Comparison of ENCODE assay signal across 8 cellular contexts in genomic region chr3:75785091-75785755, GRCh38. TPM values are rescaled to one million over a fixed set of nuclear protein-coding genes. Genes with fewer than 3 reads are reported as not detected.
DNase-seq lines count a peak whose midpoint lies in the region; ATAC-seq, FAIRE-seq and TF ChIP-seq lines count a peak whose summit lies in the region.
"Not testable (repeated sequence)": the region's sequence is repeated elsewhere in the genome, so short reads cannot be mapped to it uniquely, and the experiment has no call there.

Gene ZNF717, minus strand, starts transcription at chr3:75785549. Its CDS starts 2,187 bp downstream, at chr3:75783362.

- H3K27ac Mint-ChIP-seq in H9 = peak within 1 kb of the TSS in 2 of 3 experiments; percentile 57 to 67; a peak in 2 of 7 replicates
- peak within 1 kb of the TSS; percentile 84 to 95 (median 91) for H3K27ac Mint-ChIP-seq in naive thymus-derived CD4-positive, alpha-beta T cell

- peak within 1 kb of the TSS; percentile 44 for H3K4me2 ChIP-seq in H9 (ENCODE audit: insufficient read depth, insufficient read length, low read length)

- not testable (repeated sequence) for H3T11ph ChIP-seq in H9 (ENCODE audit: low read length)

- not testable (repeated sequence) for H4K20me1 ChIP-seq in H9 (ENCODE audit: control insufficient read depth, insufficient read depth, insufficient read length)

- peak within 1 kb of the TSS; percentile 68 for H3K4me3 ChIP-seq in naive thymus-derived CD4-positive, alpha-beta T cell (ENCODE audit: low read length)

- not testable (repeated sequence) for H3K56ac ChIP-seq in H9 (ENCODE audit: insufficient read length, low read depth, low read length)

- H3K27me3 Mint-ChIP-seq in H9 (ENCODE audit: low read depth) = not testable (repeated sequence)
- H3K27me3 Mint-ChIP-seq in naive thymus-derived CD4-positive, alpha-beta T cell = peaks cover 0 to 17% (median 0%) of the 10 kb centered on the region in 5 donors

- not testable (repeated sequence) for FAIRE-seq in frontal cortex (lab: Jason Lieb, UNC)

- peaks cover 0 to 12% (median 0%) of the 10 kb centered on the region in 3 experiments for H3K36me3 ChIP-seq in naive thymus-derived CD4-positive, alpha-beta T cell (ENCODE audit: control insufficient read depth in 2 of 3, insufficient read depth in 3 of 3, low read length in 3 of 3)

- DNase-seq in Ammon's horn (ENCODE audit: low spot score) (peak; percentile 89), NCI-H2171 (lab: John Stamatoyannopoulos, UW) (peak; percentile 45), amniotic epithelial cell (ENCODE audit: low read depth) (peak; percentile 80), frontal cortex (ENCODE audit: low spot score in 2 of 2) (peak; percentile 26 to 37)
- not testable (repeated sequence) for DNase-seq in H9
- peak; percentile 83 to 96 (median 94) for DNase-seq in naive thymus-derived CD4-positive, alpha-beta T cell
- peak; percentile 87 for DNase-seq in stimulated activated CD8-positive, alpha-beta memory T cell treated with anti-CD3 and anti-CD28 coated beads, Interleukin-12 subunit alpha, Interleukin-12 subunit beta, amount 100 ng/mL, for 1 hour (ENCODE audit: low read depth)

- ATAC-seq in naive thymus-derived CD4-positive, alpha-beta T cell = peak; percentile 65

- CTCF ChIA-PET in naive thymus-derived CD4-positive, alpha-beta T cell (lab: Charles Lee) = not testable (repeated sequence)

- not testable (repeated sequence) for H2BK5ac ChIP-seq in H9 (ENCODE audit: insufficient read length, low read length)

- not testable (repeated sequence) for H3K79me1 ChIP-seq in H9 (ENCODE audit: insufficient read depth, low read depth, low read length, poor library complexity, severe bottlenecking)

- H3K9me3 Mint-ChIP-seq in H9 = peaks cover 31 to 59% of the 10 kb centered on the region in 2 experiments
- H3K9me3 Mint-ChIP-seq in naive thymus-derived CD4-positive, alpha-beta T cell = peaks cover 8 to 81% (median 28%) of the 10 kb centered on the region in 11 donors

- not testable (repeated sequence) for H2BK120ac ChIP-seq in H9 (ENCODE audit: low read depth, low read length, poor library complexity, severe bottlenecking)

- H3K9me3 ChIP-seq in H9 (ENCODE audit: control insufficient read depth, low read depth, low read length) = peaks cover 13% of the 10 kb centered on the region
- not testable (repeated sequence) for H3K9me3 ChIP-seq in naive thymus-derived CD4-positive, alpha-beta T cell (ENCODE audit: control insufficient read depth in 2 of 3, low read length in 3 of 3)

- H3K9ac ChIP-seq in H9 (ENCODE audit: extremely low read depth, insufficient read length, low read length) = peak within 1 kb of the TSS; percentile 72

- POLR2A ChIA-PET in naive thymus-derived CD4-positive, alpha-beta T cell (lab: Charles Lee) = not testable (repeated sequence)

- peaks cover 3 to 13% of the 10 kb centered on the region in 2 experiments; a peak in 2 of 4 replicates for H3K4me1 Mint-ChIP-seq in H9
- H3K4me1 Mint-ChIP-seq in naive thymus-derived CD4-positive, alpha-beta T cell = peaks cover 0 to 20% (median 13%) of the 10 kb centered on the region in 7 donors

- not testable (repeated sequence) for H2AFZ ChIP-seq in H9 (ENCODE audit: low read length)

- not testable (repeated sequence) for H3K27ac ChIP-seq in H9 (ENCODE audit: insufficient read length, low read depth, low read length)
- peak within 1 kb of the TSS; percentile 56 for H3K27ac ChIP-seq in VCaP
- peak within 1 kb of the TSS; percentile 76 for H3K27ac ChIP-seq in naive thymus-derived CD4-positive, alpha-beta T cell (ENCODE audit: low read depth, low read length)

- H2BK20ac ChIP-seq in H9 (ENCODE audit: low read depth, low read length, poor library complexity, severe bottlenecking) = not testable (repeated sequence)

- H4K5ac ChIP-seq in H9 (ENCODE audit: insufficient read length, low read depth, low read length) = not testable (repeated sequence)

- H3K36me3 Mint-ChIP-seq in H9 (ENCODE audit: insufficient read depth in 1 of 3, low read depth in 3 of 3) = peaks cover 30 to 50% (median 32%) of the 10 kb centered on the region in 3 experiments
- H3K36me3 Mint-ChIP-seq in naive thymus-derived CD4-positive, alpha-beta T cell = peaks cover 24 to 46% (median 35%) of the 10 kb centered on the region in 5 donors

- H3K79me2 ChIP-seq in H9 (ENCODE audit: insufficient read depth, low read length) = not testable (repeated sequence)

- H4K8ac ChIP-seq in H9 (replicated peaks; ENCODE audit: insufficient read length, low read depth, low read length) = not testable (repeated sequence)

- H2BK15ac ChIP-seq in H9 (ENCODE audit: low read depth, low read length) = not testable (repeated sequence)

- H3K14ac ChIP-seq in H9 (ENCODE audit: insufficient read depth, low read length) = 0 out of 2 replicates have a peak within 1 kb of the TSS, but pooled peaks have one; percentile 73

- H4K91ac ChIP-seq in H9 (ENCODE audit: insufficient read length, low read depth, low read length) = not testable (repeated sequence)

- not testable (repeated sequence) for H3K4ac ChIP-seq in H9 (ENCODE audit: low read depth, low read length)

- H2AK5ac ChIP-seq in H9 (ENCODE audit: insufficient read length, low read length) = not testable (repeated sequence)

- not testable (repeated sequence) for H2BK12ac ChIP-seq in H9 (ENCODE audit: insufficient read length, low read depth, low read length)

- not testable (repeated sequence) for H3K18ac ChIP-seq in H9 (ENCODE audit: insufficient read length, low read depth, low read length)

- H3K23ac ChIP-seq in H9 (ENCODE audit: insufficient read length, low read depth, low read length) = not testable (repeated sequence)

- peak within 1 kb of the TSS; percentile 76 to 83 for H3K4me3 Mint-ChIP-seq in H9
- H3K4me3 Mint-ChIP-seq in naive thymus-derived CD4-positive, alpha-beta T cell = peak within 1 kb of the TSS; percentile 87 to 94 (median 90)

- intact Hi-C loops in naive thymus-derived CD4-positive, alpha-beta T cell (cut with micrococcal nuclease) = loop anchor here in 1 of 2 donors (10.0 kb wide), 1 partner anchor 140 kb away; no protein-coding TSS in a partner anchor

- TF ChIP-seq CTCF in H9 (conservative IDR thresholded peaks at IDR 0.05); VCaP (conservative IDR thresholded peaks at IDR 0.05): not testable (repeated sequence)

- no CpG with 5 or more reads among the region's 51 CpGs for WGBS in H9 (ENCODE audit: extremely low coverage, insufficient read length, low lambda C conversion rate)

- H3K23me2 ChIP-seq in H9 (ENCODE audit: insufficient read length, low read depth, low read length, poor library complexity, severe bottlenecking) = not testable (repeated sequence)

- not testable (repeated sequence) for H3K4me1 ChIP-seq in H9 (ENCODE audit: insufficient read depth, low read length); naive thymus-derived CD4-positive, alpha-beta T cell (ENCODE audit: control insufficient read depth in 2 of 2, insufficient read depth in 2 of 2, low read length in 2 of 2)

- not testable (repeated sequence) for H3K27me3 ChIP-seq in H9 (ENCODE audit: insufficient read depth, low read length); naive thymus-derived CD4-positive, alpha-beta T cell (ENCODE audit: control insufficient read depth in 2 of 2, insufficient read depth in 2 of 2, low read length in 2 of 2)

RNA-seq across cellular contexts. Expression of gene ZNF717, which starts in this region (rescaled TPM):
- total RNA-seq in H9 (2021) = 13.0 and 15.1 TPM in 2 replicates
- total RNA-seq in frontal cortex = 22.0 TPM
- 10 to 100 TPM in 4 of 5 experiments, 1 to 10 TPM in 1; 9.4 to 13.6 (median 12.2) TPM for total RNA-seq in naive thymus-derived CD4-positive, alpha-beta T cell
- polyA plus RNA-seq in naive thymus-derived CD4-positive, alpha-beta T cell = 1 to 10 TPM; 7.1 to 8.8 TPM
